Comparison of ENCODE assay signal across 19 cellular contexts in the genomic region with DNA sequence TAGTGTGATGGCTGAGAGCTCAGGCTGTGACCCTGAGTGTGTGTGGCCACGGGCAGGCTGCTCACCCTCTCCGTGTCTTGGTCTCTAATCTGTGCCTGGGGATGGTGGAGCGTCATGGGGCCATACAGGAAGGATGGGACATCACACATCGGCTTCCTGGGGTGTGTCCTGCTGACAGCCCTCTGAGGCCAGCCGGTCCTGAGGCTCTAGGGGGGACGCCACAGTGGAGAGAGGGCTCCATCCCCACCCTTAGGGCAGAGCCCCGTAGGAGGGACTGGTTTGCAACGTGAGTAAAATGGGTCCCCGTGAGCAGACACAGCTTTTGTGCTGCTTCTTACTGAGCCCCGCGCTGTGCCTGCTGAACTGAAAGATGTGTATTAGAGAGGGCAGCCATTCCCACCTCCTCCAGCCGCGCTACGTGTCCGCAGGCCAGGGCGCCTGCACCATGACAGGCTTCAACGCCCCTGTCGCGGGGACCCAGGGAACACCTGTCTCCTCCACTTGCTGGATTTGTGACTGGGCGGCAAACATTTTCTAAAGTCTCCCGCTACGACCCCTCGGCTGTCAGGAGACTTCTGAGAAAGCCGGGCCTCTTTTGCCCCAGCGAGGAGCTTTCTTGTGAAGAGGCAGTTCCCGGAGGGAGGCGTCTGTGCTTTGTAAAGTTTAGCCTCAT. TPM values are rescaled to one million over a fixed set of nuclear protein-coding genes. Genes with fewer than 3 reads are reported as not detected.
DNase-seq lines count a peak whose midpoint lies in the region; ATAC-seq and TF ChIP-seq lines count a peak whose summit lies in the region.
"Had no signal": no experiment of that assay in that cellular context is flagged by ENCODE, and none has a peak within 500 bp of the region (broad histone marks: within the 10 kb centered on the region; RNA-seq: fewer than 3 reads in every experiment).

No MANE protein-coding gene starts in this region.

- TF ChIP-seq CTCF in natural killer cell (IDR thresholded peaks at IDR 0.05) (no peak), nephron progenitor cell (IDR thresholded peaks at IDR 0.05) (no peak), foreskin keratinocyte (conservative IDR thresholded peaks at IDR 0.05) (no peak)

- peaks cover 0 to 14% of the 10 kb centered on the region in 2 donors for H3K27me3 Mint-ChIP-seq in natural killer cell treated with Interleukin-12 subunit alpha and Interleukin-12 subunit beta and Interleukin-15 and Interleukin-18, amount 100 ng/mL, for 72 hours
- H3K27me3 Mint-ChIP-seq in natural killer cell (ENCODE audit: low read depth in 2 of 2): peaks cover 5% of the 10 kb centered on the region in 2 donors
- H3K27me3 Mint-ChIP-seq in nephron progenitor cell (ENCODE audit: low read depth, poor library complexity): no peaks in the 10 kb centered on the region
- H3K27me3 Mint-ChIP-seq: activated naive CD4-positive, alpha-beta T cell treated with anti-CD3 and anti-CD28 coated beads, Interleukin-2, amount 50 U/mL, for 24 hours; brain had no signal

- H3K27ac Mint-ChIP-seq in natural killer cell treated with Interleukin-12 subunit alpha and Interleukin-12 subunit beta and Interleukin-15 and Interleukin-18, amount 100 ng/mL, for 72 hours: no peak overlapping the region
- H3K27ac Mint-ChIP-seq in natural killer cell: no peak overlapping the region
- H3K27ac Mint-ChIP-seq in nephron progenitor cell: peak overlapping the region; percentile 51
- H3K27ac Mint-ChIP-seq: activated naive CD4-positive, alpha-beta T cell treated with anti-CD3 and anti-CD28 coated beads, Interleukin-2, amount 50 U/mL, for 24 hours had no signal

- no peak for ATAC-seq in natural killer cell treated with Interleukin-12 subunit alpha and Interleukin-12 subunit beta and Interleukin-15 and Interleukin-18, amount 100 ng/mL, for 72 hours
- no peak for ATAC-seq in natural killer cell
- no peak for ATAC-seq in left cardiac atrium
- ATAC-seq in foreskin keratinocyte: no peak
- no peak for ATAC-seq in GM21423 (IDR thresholded peaks at IDR 0.05; ENCODE audit: unreplicated experiment)
- ATAC-seq: gastrocnemius medialis had no signal

- H3K4me1 ChIP-seq in foreskin keratinocyte: peaks cover 15% of the 10 kb centered on the region

- no peaks in the 10 kb centered on the region for H3K36me3 Mint-ChIP-seq in natural killer cell treated with Interleukin-12 subunit alpha and Interleukin-12 subunit beta and Interleukin-15 and Interleukin-18, amount 100 ng/mL, for 72 hours
- no peaks in the 10 kb centered on the region for H3K36me3 Mint-ChIP-seq in natural killer cell
- H3K36me3 Mint-ChIP-seq in nephron progenitor cell (ENCODE audit: low read depth): no peaks in the 10 kb centered on the region
- H3K36me3 Mint-ChIP-seq: activated naive CD4-positive, alpha-beta T cell treated with anti-CD3 and anti-CD28 coated beads, Interleukin-2, amount 50 U/mL, for 24 hours; brain; CD14-positive monocyte had no signal

- no peaks in the 10 kb centered on the region for H3K4me1 Mint-ChIP-seq in natural killer cell treated with Interleukin-12 subunit alpha and Interleukin-12 subunit beta and Interleukin-15 and Interleukin-18, amount 100 ng/mL, for 72 hours (ENCODE audit: low read depth in 2 of 2)
- no peaks in the 10 kb centered on the region for H3K4me1 Mint-ChIP-seq in natural killer cell
- H3K4me1 Mint-ChIP-seq in nephron progenitor cell: peaks cover 87% of the 10 kb centered on the region
- H3K4me1 Mint-ChIP-seq: activated naive CD4-positive, alpha-beta T cell treated with anti-CD3 and anti-CD28 coated beads, Interleukin-2, amount 50 U/mL, for 24 hours; CD14-positive monocyte had no signal

- no peak overlapping the region for H3K27ac ChIP-seq in foreskin keratinocyte
- H3K27ac ChIP-seq: gastrocnemius medialis, transverse colon had no signal

- intact Hi-C loops in natural killer cell (cut with micrococcal nuclease): no loop called here
- intact Hi-C loops in left cardiac atrium (cut with DNase I): no loop called here

- peak; percentile 56 for DNase-seq in natural killer cell treated with Interleukin-12 subunit alpha and Interleukin-12 subunit beta and Interleukin-15 and Interleukin-18, amount 100 ng/mL, for 72 hours (ENCODE audit: low spot score)
- DNase-seq in natural killer cell (no peak), left cardiac atrium (peak; percentile 39), nephron progenitor cell (no peak), NCI-H1105 treated with DMSO at 0.1 percent for 48 hours (lab: John Stamatoyannopoulos, UW) (no peak), foreskin keratinocyte (no peak), inferior parietal cortex (ENCODE audit: extremely low spot score) (no peak)
- DNase-seq: activated CD4-positive, alpha-beta T cell treated with anti-CD3 and anti-CD28 coated beads, Interleukin-2, amount 50 U/mL, for 48 hours; activated T-cell treated with anti-CD3 and anti-CD28 coated beads, Interleukin-2, amount 50 U/mL, for 1 hour; dermis blood vessel endothelial cell; gastrocnemius medialis; NCI-H1694 treated with DMSO at 0.1 percent for 48 hours; NCI-H510A; stimulated activated naive CD4-positive, alpha-beta T cell treated with Interleukin-2 at 50 U/mL for 16 hours; transverse colon had no signal

- no peaks in the 10 kb centered on the region for H3K9me3 Mint-ChIP-seq in natural killer cell treated with Interleukin-12 subunit alpha and Interleukin-12 subunit beta and Interleukin-15 and Interleukin-18, amount 100 ng/mL, for 72 hours
- H3K9me3 Mint-ChIP-seq in natural killer cell (no peaks in the 10 kb centered on the region), nephron progenitor cell (no peaks in the 10 kb centered on the region)
- H3K9me3 Mint-ChIP-seq: activated naive CD4-positive, alpha-beta T cell treated with anti-CD3 and anti-CD28 coated beads, Interleukin-2, amount 50 U/mL, for 24 hours; brain; CD14-positive monocyte had no signal

- no peaks in the 10 kb centered on the region for H3K27me3 ChIP-seq in foreskin keratinocyte

- H3K4me3 Mint-ChIP-seq in natural killer cell treated with Interleukin-12 subunit alpha and Interleukin-12 subunit beta and Interleukin-15 and Interleukin-18, amount 100 ng/mL, for 72 hours: no peak overlapping the region
- no peak overlapping the region for H3K4me3 Mint-ChIP-seq in natural killer cell
- no peak overlapping the region for H3K4me3 Mint-ChIP-seq in nephron progenitor cell
- H3K4me3 Mint-ChIP-seq: activated naive CD4-positive, alpha-beta T cell treated with anti-CD3 and anti-CD28 coated beads, Interleukin-2, amount 50 U/mL, for 24 hours; CD14-positive monocyte had no signal

RNA-seq across cellular contexts. Expression of a gene that starts 8.1 kb away (rescaled TPM):
- 1 to 10 TPM in 1 of 2 donors, under 1 TPM in 1; 0.31 to 1.3 TPM for total RNA-seq in natural killer cell treated with Interleukin-12 subunit alpha and Interleukin-12 subunit beta and Interleukin-15 and Interleukin-18, amount 100 ng/mL, for 72 hours
- total RNA-seq in natural killer cell: 10 to 100 TPM; 12.3 to 22.3 (median 12.7) TPM
- total RNA-seq in left cardiac atrium: 100 to 1,000 TPM in 1 of 2 donors, 10 to 100 TPM in 1; 53.4 to 104 TPM
- 30.0 and 37.3 TPM in 2 replicates for total RNA-seq in foreskin keratinocyte
- polyA plus RNA-seq in foreskin keratinocyte: 26.2 and 32.3 TPM in 2 replicates

Comparison
In these comparisons a context has a peak if more than half of its experiments do, and no peak if none do; other contexts are left out.
1. DNase-seq: peak in natural killer cell treated with Interleukin-12 subunit alpha and Interleukin-12 subunit beta and Interleukin-15 and Interleukin-18, amount 100 ng/mL, for 72 hours (single experiment) and left cardiac atrium (single experiment); none in natural killer cell (single experiment), nephron progenitor cell (single experiment), NCI-H1105 treated with DMSO at 0.1 percent for 48 hours (single experiment), foreskin keratinocyte (0 of 2) and inferior parietal cortex (single experiment).
2. RNA of a gene that starts 8.1 kb away (total RNA-seq): 53.4 to 104 TPM in left cardiac atrium, 30.0 to 37.3 TPM in foreskin keratinocyte and 12.3 to 22.3 TPM in natural killer cell; 0.31 to 1.3 TPM in natural killer cell treated with Interleukin-12 subunit alpha and Interleukin-12 subunit beta and Interleukin-15 and Interleukin-18, amount 100 ng/mL, for 72 hours; every median in the first group is over 4 times any median in the second.